ENCODE assay signal across 10 cellular contexts in the genomic region with DNA sequence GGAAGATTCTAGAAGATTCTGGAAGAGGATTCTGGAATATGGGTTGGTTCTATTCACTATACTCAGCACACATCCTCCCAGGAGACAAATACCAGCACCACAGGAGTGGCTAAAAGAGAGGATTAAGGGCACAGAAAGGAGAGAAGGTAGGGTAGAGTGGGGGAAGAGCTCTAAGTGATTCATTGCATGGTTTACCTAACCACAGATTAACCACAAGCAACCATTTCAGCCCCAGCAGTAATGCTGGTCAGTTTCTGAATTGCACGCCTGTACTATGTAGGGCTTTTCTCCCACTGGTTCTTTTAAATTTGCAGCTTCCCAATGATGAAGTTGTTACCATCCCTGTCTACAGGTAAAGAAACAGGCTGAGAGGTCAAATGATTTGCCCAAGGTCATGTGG.
DNase-seq lines count a peak whose midpoint lies in the region; ATAC-seq, FAIRE-seq and TF ChIP-seq lines count a peak whose summit lies in the region.
"Had no signal": no experiment of that assay in that cellular context is flagged by ENCODE, and none has a peak within 500 bp of the region (broad histone marks: within the 10 kb centered on the region; RNA-seq: fewer than 3 reads in every experiment).

No MANE protein-coding gene starts in this region.

- DNase-seq in PC-9 (peak; percentile 43 to 75), non-pigmented ciliary epithelial cell (ENCODE audit: low read depth) (peak; percentile 65), small intestine (no peak), NCI-H69 (lab: John Stamatoyannopoulos, UW) (no peak), medulla oblongata (ENCODE audit: extremely low spot score) (no peak), HEK293T (ENCODE audit: extremely low spot score) (no peak)

- no peaks in the 10 kb centered on the region for H3K9me2 ChIP-seq in PC-9 (ENCODE audit: insufficient read depth)

- WGBS in small intestine, 3 donors, result 78 to 87% (median 78%) methylated on average over 1 of the region's 1 CpG

- H3K4me1 ChIP-seq in PC-9 (replicated peaks; ENCODE audit: insufficient read depth) (peaks cover 30% of the 10 kb centered on the region), small intestine (ENCODE audit: control insufficient read depth in 2 of 2, insufficient read depth in 1 of 2, low read depth in 1 of 2, low read length in 1 of 2) (peaks cover 0 to 5% of the 10 kb centered on the region in 2 donors)
- H3K4me1 ChIP-seq: right atrium auricular region, vagina had no signal

- no peaks in the 10 kb centered on the region for H3K27me3 ChIP-seq in PC-9 (ENCODE audit: insufficient read depth, low read depth)
- H3K27me3 ChIP-seq in small intestine (ENCODE audit: control insufficient read depth in 2 of 2, insufficient read depth in 2 of 2, low read length in 2 of 2), result peaks cover 0 to 2% of the 10 kb centered on the region in 2 donors
- H3K27me3 ChIP-seq: right atrium auricular region, vagina had no signal

- no peaks in the 10 kb centered on the region for H3K36me3 ChIP-seq in PC-9 (ENCODE audit: low read depth)
- no peaks in the 10 kb centered on the region for H3K36me3 ChIP-seq in small intestine (ENCODE audit: control insufficient read depth in 2 of 2, insufficient read depth in 2 of 2, low read length in 2 of 2)
- H3K36me3 ChIP-seq: right atrium auricular region, vagina had no signal

- H3F3A ChIP-seq in PC-9 (ENCODE audit: insufficient read depth, low read depth), result 0 out of 2 replicates have a peak, but pooled peaks cover 5% of the 10 kb centered on the region

- CTCF ChIA-PET in PC-9 (lab: Charles Lee) (interaction anchor here (0.6 kb wide), 1 partner anchor 303 kb away, joined by 5 read pairs; no protein-coding TSS in a partner anchor), HEK293T (lab: Yijun Ruan, JAX) (no interaction called here)

- peak overlapping the region; percentile 34 for H3K4me2 ChIP-seq in PC-9

- TF ChIP-seq CTCF in PC-9 (conservative IDR thresholded peaks at IDR 0.05), result peak; percentile 45; the same call in 1 of the 2 replicates

- no peak overlapping the region for H2AFZ ChIP-seq in PC-9

- no TSS peak for BruUV-seq in PC-9 (replicated peaks; lab: Mats Ljungman, UMichigan)

- H3K9me3 ChIP-seq in PC-9 (ENCODE audit: insufficient read depth, low read depth) (no peaks in the 10 kb centered on the region), small intestine (ENCODE audit: control insufficient read depth, low read depth) (no peaks in the 10 kb centered on the region)
- H3K9me3 ChIP-seq: right atrium auricular region, vagina had no signal

- intact Hi-C loops in PC-9 (cut with micrococcal nuclease; ENCODE audit: unreplicated experiment), result loop anchor here (1.0 to 5.0 kb wide), 5 partner anchors 35 to 275 kb away; no protein-coding TSS in a partner anchor

- FAIRE-seq in small intestine (lab: Jason Lieb, UNC), result no peak

- H3K4me3 ChIP-seq in PC-9, result no peak overlapping the region
- H3K4me3 ChIP-seq in small intestine (ENCODE audit: low read depth in 1 of 2, low read length in 2 of 2), result no peak overlapping the region
- H3K4me3 ChIP-seq: right atrium auricular region, vagina had no signal

- no peaks in the 10 kb centered on the region for H3K79me2 ChIP-seq in PC-9 (ENCODE audit: low read depth)

- ATAC-seq in GM18858 (IDR thresholded peaks at IDR 0.05; ENCODE audit: unreplicated experiment), result peak; percentile 78
- peak; percentile 82 for ATAC-seq in HG02884 (IDR thresholded peaks at IDR 0.05; ENCODE audit: unreplicated experiment)

- H3K27ac ChIP-seq in PC-9 (no peak overlapping the region), small intestine (ENCODE audit: low read depth in 1 of 2, low read length in 1 of 2) (no peak overlapping the region)
- H3K27ac ChIP-seq: right atrium auricular region, vagina had no signal

- no peaks in the 10 kb centered on the region for H4K20me1 ChIP-seq in PC-9 (ENCODE audit: insufficient read depth)

- POLR2A ChIA-PET in PC-9 (lab: Charles Lee; ENCODE audit: unreplicated experiment), result interaction anchor here (0.6 kb wide), 1 partner anchor 235 kb away, joined by 3 read pairs; no protein-coding TSS in a partner anchor
- POLR2A ChIA-PET in HEK293T (lab: Yijun Ruan, JAX), result no interaction called here

TF ChIP-seq in HEK293T, 16 proteins besides CTCF, POLR2A, EP300 and RAD21:
- TF ChIP-seq FOXK2 (IDR thresholded peaks at IDR 0.05), result no peak
- TF ChIP-seq NFRKB (IDR thresholded peaks at IDR 0.05), result no peak
- no peak for TF ChIP-seq ZNF384 (IDR thresholded peaks at IDR 0.05)
- TF ChIP-seq HDGF (IDR thresholded peaks at IDR 0.05; ENCODE audit: borderline replicate concordance), result no peak
- TF ChIP-seq SUZ12 (IDR thresholded peaks at IDR 0.05), result no peak
- no peak for TF ChIP-seq ARNT (IDR thresholded peaks at IDR 0.05)
- TF ChIP-seq BHLHE40 (IDR thresholded peaks at IDR 0.05; ENCODE audit: borderline replicate concordance), result no peak
- no peak for TF ChIP-seq CTBP1 (IDR thresholded peaks at IDR 0.05; ENCODE audit: borderline replicate concordance)
- no peak for TF ChIP-seq FOXM1 (IDR thresholded peaks at IDR 0.05; ENCODE audit: borderline replicate concordance)
- TF ChIP-seq PKNOX1 (IDR thresholded peaks at IDR 0.05), result no peak
- no peak for TF ChIP-seq LEF1 (IDR thresholded peaks at IDR 0.05; ENCODE audit: borderline replicate concordance)
- TF ChIP-seq ELF4 (IDR thresholded peaks at IDR 0.05), result no peak
- TF ChIP-seq L3MBTL2 (conservative IDR thresholded peaks at IDR 0.05), result no peak
- no peak for TF ChIP-seq FOXA1 (IDR thresholded peaks at IDR 0.05)
- TF ChIP-seq SP1 (IDR thresholded peaks at IDR 0.05), result no peak
- TF ChIP-seq TARDBP (IDR thresholded peaks at IDR 0.05), result no peak

Comparison
In these comparisons a context has a peak if more than half of its experiments do, and no peak if none do; other contexts are left out.
1. DNase-seq: peak in PC-9 (2 of 2) and non-pigmented ciliary epithelial cell (single experiment); none in small intestine (single experiment), NCI-H69 (single experiment), medulla oblongata (single experiment) and HEK293T (single experiment).